Comparison of ENCODE assay signal across 8 cellular contexts in the genomic region with DNA sequence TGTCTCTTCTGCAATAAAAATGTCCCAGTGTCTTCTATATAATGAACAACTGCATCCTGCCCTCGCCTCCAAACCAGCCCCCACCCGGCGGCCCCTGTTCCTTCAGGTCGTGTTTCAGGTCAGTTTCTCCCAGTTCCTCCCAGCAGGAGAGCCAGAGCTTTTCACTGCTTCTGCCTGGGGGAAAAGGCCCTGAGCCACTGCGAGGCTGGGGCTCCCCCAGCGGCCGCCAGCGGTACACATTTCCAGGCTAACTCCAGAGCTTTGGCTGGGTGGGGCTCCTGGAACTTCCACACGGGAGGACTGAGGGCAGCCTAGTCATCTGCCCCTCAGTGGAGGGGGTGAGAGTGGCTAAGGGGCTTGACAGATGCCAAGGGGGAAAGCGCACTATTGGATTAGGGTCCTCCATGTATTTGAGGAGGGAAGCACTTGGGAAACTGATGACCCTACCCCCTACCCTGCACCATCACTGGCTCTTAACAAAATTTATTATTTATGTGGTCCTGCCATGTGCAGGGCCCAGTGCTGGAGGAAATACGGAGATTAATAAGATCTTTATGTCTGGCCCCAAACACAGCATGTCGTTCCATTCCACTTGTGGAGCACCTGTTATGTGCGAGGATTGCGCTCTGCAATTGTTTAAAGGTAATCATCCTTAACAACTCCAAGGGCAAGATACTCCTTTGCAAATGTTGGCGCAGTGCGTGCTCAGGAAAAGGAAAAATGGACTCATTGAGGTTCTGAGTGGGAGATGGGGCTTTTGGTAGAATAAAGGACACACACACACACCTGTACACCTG. TPM values are rescaled to one million over a fixed set of nuclear protein-coding genes. Genes with fewer than 3 reads are reported as not detected.
DNase-seq lines count a peak whose midpoint lies in the region; ATAC-seq and TF ChIP-seq lines count a peak whose summit lies in the region.

No MANE protein-coding gene starts in this region.

- no peak overlapping the region for H3K27ac ChIP-seq in ovary

- ATAC-seq in GM18870 (IDR thresholded peaks at IDR 0.05; ENCODE audit: unreplicated experiment) (peak; percentile 42), HG03432 (IDR thresholded peaks at IDR 0.05; ENCODE audit: unreplicated experiment) (peak; percentile 83), HG03439 (IDR thresholded peaks at IDR 0.05; ENCODE audit: unreplicated experiment) (no peak)

- intact Hi-C loops in ovary (cut with DNase I), result loop anchor here in 2 of 4 donors (5.0 to 10.0 kb wide), 2 partner anchors 283 to 290 kb away; no protein-coding TSS in a partner anchor

- no peak for TF ChIP-seq POLR2A in ovary (IDR thresholded peaks at IDR 0.05)

- DNase-seq in BJ (ENCODE audit: low read depth) (no peak), NCI-H774 (lab: John Stamatoyannopoulos, UW) (peak; percentile 58), glomerular visceral epithelial cell (ENCODE audit: extremely low spot score) (peak; percentile 63), ovary (peak; percentile 44 to 79 (median 66))
- DNase-seq in activated effector memory CD4-positive, alpha-beta T cell treated with Interleukin-2 at 50 U/mL for 16 hours, result peak; percentile 14

- H3K9me3 ChIP-seq in ovary, result no peaks in the 10 kb centered on the region

- H3K27me3 ChIP-seq in BJ (ENCODE audit: control insufficient read depth, insufficient read depth, low read length) (no peaks in the 10 kb centered on the region), ovary (no peaks in the 10 kb centered on the region)

- peaks cover 2% of the 10 kb centered on the region for H3K4me1 ChIP-seq in ovary (ENCODE audit: insufficient read depth)

- TF ChIP-seq CTCF in BJ (IDR thresholded peaks at IDR 0.05; ENCODE audit: insufficient read depth, low read depth, low read length) (peak; percentile 99), ovary (IDR thresholded peaks at IDR 0.05) (peak; percentile 76 to 82 (median 78))

- WGBS in ovary, 3 donors, result 32 to 35% (median 33%) methylated on average over 16 of the region's 16 CpGs

- TF ChIP-seq EP300 in ovary (IDR thresholded peaks at IDR 0.05), result no peak

- H3K4me3 ChIP-seq in BJ (ENCODE audit: low read depth, low read length) (no peak overlapping the region), ovary (no peak overlapping the region)

- POLR2A ChIA-PET in BJ (lab: Charles Lee), result no interaction called here

- H3K36me3 ChIP-seq in BJ (ENCODE audit: control insufficient read depth, insufficient read depth, low read length), result no peaks in the 10 kb centered on the region
- no peaks in the 10 kb centered on the region for H3K36me3 ChIP-seq in ovary

- CTCF ChIA-PET in BJ (lab: Yijun Ruan, JAX), result interaction anchor here (0.6 to 6.3 kb wide), 28 partner anchors 10 to 588 kb away, joined by 3 to 118 read pairs (median 4); a partner anchor contains a TSS

RNA-seq across cellular contexts. Expression of a gene that starts 17.3 kb away (rescaled TPM):
- 1.5 and 2.5 TPM in 2 replicates for polyA plus RNA-seq in BJ (2011; rRNA removed)
- 0.82 and 1.2 TPM in 2 replicates for polyA minus RNA-seq in BJ (2011; rRNA and poly(A)+ RNA removed)
- total RNA-seq in ovary, result 10 to 100 TPM in 6 of 7 donors, 1 to 10 TPM in 1; 8.8 to 21.5 (median 13.0) TPM
- polyA plus RNA-seq in ovary, result 1 to 10 TPM; 5.9 to 9.0 TPM

RNA-seq across cellular contexts. Expression of a gene that starts 25.0 kb away (rescaled TPM):
- polyA plus RNA-seq in BJ (2011; rRNA removed) (23.5 and 31.8 TPM in 2 replicates), ovary (1 to 10 TPM in 1 of 2 donors, under 1 TPM in 1; 0.51 to 4.1 TPM)
- polyA minus RNA-seq in BJ (2011; rRNA and poly(A)+ RNA removed), result 19.2 and 19.6 TPM in 2 replicates
- total RNA-seq in ovary, result 1 to 10 TPM in 3 of 7 donors, under 1 TPM in 2, not detected in 2; 0.24 to 4.6 (median 1.3) TPM

RNA-seq across cellular contexts. Expression of a gene that starts 54.2 kb away (rescaled TPM):
- polyA plus RNA-seq in BJ (2011; rRNA removed) (16.7 and 21.7 TPM in 2 replicates), ovary (10 to 100 TPM; 22.8 to 41.8 TPM)
- 12.8 and 16.4 TPM in 2 replicates for polyA minus RNA-seq in BJ (2011; rRNA and poly(A)+ RNA removed)
- 10 to 100 TPM; 21.6 to 45.3 (median 31.4) TPM for total RNA-seq in ovary
